In the genomic region with DNA sequence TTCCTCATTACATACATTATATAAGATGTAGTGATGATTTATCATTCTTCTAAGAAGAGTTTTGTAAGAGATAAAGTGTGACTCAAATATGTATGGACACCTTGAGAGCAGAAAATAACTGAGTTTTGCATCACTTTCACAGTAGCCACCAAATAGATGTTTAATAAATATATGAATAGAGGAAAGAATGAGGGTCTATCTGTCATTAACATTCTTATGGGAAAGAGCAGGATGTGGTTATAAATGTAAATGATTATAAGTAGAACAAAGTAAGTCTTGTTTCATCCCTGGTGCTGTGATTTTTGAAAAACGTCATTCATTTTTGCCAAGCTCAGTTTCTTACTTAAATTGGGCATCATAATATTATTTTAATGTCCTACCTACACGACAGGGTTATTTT, we compare ENCODE assay signal across 25 cellular contexts. TPM values are rescaled to one million over a fixed set of nuclear protein-coding genes. Genes with fewer than 3 reads are reported as not detected.
DNase-seq lines count a peak whose midpoint lies in the region; ATAC-seq, FAIRE-seq and TF ChIP-seq lines count a peak whose summit lies in the region.
"Had no signal": no experiment of that assay in that cellular context is flagged by ENCODE, and none has a peak within 500 bp of the region (broad histone marks: within the 10 kb centered on the region; RNA-seq: fewer than 3 reads in every experiment).

No MANE protein-coding gene starts in this region.

- H3K27me3 ChIP-seq in bronchial epithelial cell (ENCODE audit: control insufficient read depth, insufficient read depth, low read length): no peaks in the 10 kb centered on the region
- H3K27me3 ChIP-seq: BE2C, BLaER1 had no signal

- DNase-seq in bronchial epithelial cell (ENCODE audit: low read depth) (peak; percentile 10), foreskin melanocyte (peak; percentile 54)
- no peak for DNase-seq in activated T-cell treated with anti-CD3 and anti-CD28 coated beads, Interleukin-2, amount 50 U/mL, for 72 hours
- DNase-seq: 8988T; ACHN; BE2C; C1 segment of cervical spinal cord; Caco-2; Calu3; CD4-positive, alpha-beta memory T cell; CD4-positive, CD25-positive, alpha-beta regulatory T cell; CD8-positive, alpha-beta memory T cell; DMS79 treated with DMSO at 0.1 percent for 48 hours; GF-D8 had no signal

- H3K36me3 ChIP-seq in bronchial epithelial cell (ENCODE audit: control insufficient read depth, insufficient read depth, low read length): no peaks in the 10 kb centered on the region
- H3K36me3 ChIP-seq: BE2C, BLaER1 had no signal

- FAIRE-seq in bronchial epithelial cell (lab: Jason Lieb, UNC): no peak
- FAIRE-seq: A204.1, D721Med, G401.6, GM12891, GM19239 had no signal

- no peaks in the 10 kb centered on the region for H3K27me3 Mint-ChIP-seq in activated T-cell treated with anti-CD3 and anti-CD28 coated beads, Interleukin-2, amount 50 U/mL, for 72 hours (ENCODE audit: low read depth)
- H3K27me3 Mint-ChIP-seq: CD4-positive, CD25-positive, alpha-beta regulatory T cell had no signal

- TF ChIP-seq CTCF in bronchial epithelial cell (IDR thresholded peaks at IDR 0.05; ENCODE audit: insufficient read depth, low read length, severe bottlenecking): no peak

- no peak overlapping the region for H3K4me3 Mint-ChIP-seq in activated T-cell treated with anti-CD3 and anti-CD28 coated beads, Interleukin-2, amount 50 U/mL, for 72 hours
- H3K4me3 Mint-ChIP-seq: CD14-positive monocyte; CD4-positive, alpha-beta memory T cell; CD4-positive, CD25-positive, alpha-beta regulatory T cell; CD8-positive, alpha-beta memory T cell had no signal

- H3K36me3 Mint-ChIP-seq in activated T-cell treated with anti-CD3 and anti-CD28 coated beads, Interleukin-2, amount 50 U/mL, for 72 hours (ENCODE audit: insufficient read depth in 2 of 2): no peaks in the 10 kb centered on the region
- H3K36me3 Mint-ChIP-seq: CD14-positive monocyte; CD4-positive, alpha-beta memory T cell; CD4-positive, CD25-positive, alpha-beta regulatory T cell; CD8-positive, alpha-beta memory T cell had no signal

- peaks cover 6% of the 10 kb centered on the region for H3K4me1 Mint-ChIP-seq in activated T-cell treated with anti-CD3 and anti-CD28 coated beads, Interleukin-2, amount 50 U/mL, for 72 hours (ENCODE audit: low read depth)
- H3K4me1 Mint-ChIP-seq: CD14-positive monocyte; CD4-positive, CD25-positive, alpha-beta regulatory T cell had no signal

- H3K9me3 Mint-ChIP-seq in activated T-cell treated with anti-CD3 and anti-CD28 coated beads, Interleukin-2, amount 50 U/mL, for 72 hours: no peaks in the 10 kb centered on the region
- H3K9me3 Mint-ChIP-seq: CD8-positive, alpha-beta memory T cell had no signal

- peak; percentile 37 for ATAC-seq in HG03354 (IDR thresholded peaks at IDR 0.05; ENCODE audit: poor library complexity, severe bottlenecking, unreplicated experiment)
- ATAC-seq in activated T-cell treated with anti-CD3 and anti-CD28 coated beads, Interleukin-2, amount 50 U/mL, for 72 hours (replicated peaks in 1 of 2): no peak
- no peak for ATAC-seq in HG02763 (IDR thresholded peaks at IDR 0.05; ENCODE audit: unreplicated experiment)
- ATAC-seq in HG03095 (IDR thresholded peaks at IDR 0.05; ENCODE audit: unreplicated experiment): no peak

- H3K4me3 ChIP-seq in bronchial epithelial cell (ENCODE audit: low read depth, low read length): no peak overlapping the region
- H3K4me3 ChIP-seq: BLaER1 had no signal

- no peak overlapping the region for H3K27ac Mint-ChIP-seq in activated T-cell treated with anti-CD3 and anti-CD28 coated beads, Interleukin-2, amount 50 U/mL, for 72 hours
- H3K27ac Mint-ChIP-seq: CD14-positive monocyte; CD4-positive, alpha-beta memory T cell; CD4-positive, CD25-positive, alpha-beta regulatory T cell; CD8-positive, alpha-beta memory T cell had no signal

RNA-seq across cellular contexts. Expression of gene CRPPA, which starts 15.0 kb away (rescaled TPM):
- 0.26 and 0.64 TPM in 2 replicates for total RNA-seq in bronchial epithelial cell
- under 1 TPM; 0.53 to 0.86 TPM for total RNA-seq in activated T-cell treated with anti-CD3 and anti-CD28 coated beads, Interleukin-2, amount 50 U/mL, for 72 hours

RNA-seq across cellular contexts. Expression of gene SOSTDC1, which starts 29.2 kb away (rescaled TPM):
- total RNA-seq in bronchial epithelial cell: not detected in 2 replicates
- total RNA-seq in activated T-cell treated with anti-CD3 and anti-CD28 coated beads, Interleukin-2, amount 50 U/mL, for 72 hours: not detected
- total RNA-seq: A673; CD4-positive, alpha-beta memory T cell; CD4-positive, CD25-positive, alpha-beta regulatory T cell; CD8-positive, alpha-beta memory T cell had no signal

Comparison
In these comparisons a context has a peak if more than half of its experiments do, and no peak if none do; other contexts are left out.
1. DNase-seq: peak in bronchial epithelial cell (single experiment) and foreskin melanocyte (single experiment); none in activated T-cell treated with anti-CD3 and anti-CD28 coated beads, Interleukin-2, amount 50 U/mL, for 72 hours (0 of 2).